8 cellular contexts compared by ENCODE assay signal in the genomic region with DNA sequence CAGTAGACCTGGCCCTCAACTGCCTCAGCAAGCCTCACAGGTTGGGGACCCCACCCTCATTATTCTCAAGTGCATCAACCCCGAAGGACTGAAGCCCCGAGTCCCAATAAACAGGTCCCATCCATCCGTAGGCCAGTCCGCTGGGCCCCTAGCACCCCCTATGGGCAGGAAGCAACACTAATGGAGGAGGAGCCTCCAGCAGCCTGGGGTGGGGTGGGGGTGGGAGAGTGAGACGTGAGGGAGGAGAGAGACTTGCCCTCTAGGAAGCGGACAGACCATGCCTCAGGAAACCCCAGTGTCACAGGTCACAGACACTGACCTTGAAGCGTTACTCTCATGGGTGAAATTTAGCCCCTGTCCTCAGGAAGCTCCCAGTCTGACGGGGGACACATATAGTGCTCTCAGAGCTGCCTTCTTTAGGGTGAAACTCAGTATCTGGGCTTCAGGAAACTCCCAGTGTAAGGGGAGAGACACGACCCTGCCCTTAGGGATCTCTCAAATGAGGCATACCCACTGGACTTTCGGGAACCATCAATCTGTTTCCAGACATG.
DNase-seq lines count a peak whose midpoint lies in the region; ATAC-seq and TF ChIP-seq lines count a peak whose summit lies in the region.

No MANE protein-coding gene starts in this region.

- no peaks in the 10 kb centered on the region for H3K27me3 ChIP-seq in MG63

- no peaks in the 10 kb centered on the region for H3K9me3 ChIP-seq in MG63

- no peak overlapping the region for H3K27ac ChIP-seq in VCaP

- TF ChIP-seq CTCF in VCaP (conservative IDR thresholded peaks at IDR 0.05): peak; percentile 35; the same call in 1 of the 2 replicates

- H3K36me3 ChIP-seq in MG63: no peaks in the 10 kb centered on the region

- ATAC-seq in GM19023 (IDR thresholded peaks at IDR 0.05; ENCODE audit: unreplicated experiment): no peak
- ATAC-seq in HG02840 (IDR thresholded peaks at IDR 0.05; ENCODE audit: low FRiP score, unreplicated experiment): no peak

- peak; percentile 65 for DNase-seq in NCI-H748 (lab: John Stamatoyannopoulos, UW; ENCODE audit: unreplicated experiment)
- DNase-seq in NCI-H748 treated with DMSO at 0.1 percent for 48 hours (lab: John Stamatoyannopoulos, UW): no peak
- DNase-seq in HK-2 (ENCODE audit: unreplicated experiment): peak; percentile 51
- DNase-seq in iPS-NIHi11 (ENCODE audit: low spot score): peak; percentile 82
- no peak for DNase-seq in MG63

- H3K4me3 ChIP-seq in MG63: no peak overlapping the region

Comparison
In these comparisons a context has a peak if more than half of its experiments do, and no peak if none do; other contexts are left out.
1. DNase-seq: peak in NCI-H748 (single experiment), HK-2 (single experiment) and iPS-NIHi11 (single experiment); none in NCI-H748 treated with DMSO at 0.1 percent for 48 hours (single experiment) and MG63 (single experiment).